ENCODE assay signal across 30 cellular contexts in genomic region chr7:93858857-93859256, GRCh38. TPM values are rescaled to one million over a fixed set of nuclear protein-coding genes. Genes with fewer than 3 reads are reported as not detected.
DNase-seq lines count a peak whose midpoint lies in the region; ATAC-seq, FAIRE-seq and TF ChIP-seq lines count a peak whose summit lies in the region.
"Had no signal": no experiment of that assay in that cellular context is flagged by ENCODE, and none has a peak within 500 bp of the region (broad histone marks: within the 10 kb centered on the region; RNA-seq: fewer than 3 reads in every experiment).

No MANE protein-coding gene starts in this region.

- peak; percentile 25 for DNase-seq in Right ventricle myocardium inferior (ENCODE audit: missing footprints)
- DNase-seq in left cardiac atrium, result no peak
- DNase-seq in A549 (ENCODE audit: low read depth in 1 of 2, low spot score in 1 of 2), result no peak
- DNase-seq in GM12878 (ENCODE audit: low read depth, low spot score), result no peak
- no peak for DNase-seq in keratinocyte (ENCODE audit: low read depth, low spot score)
- DNase-seq in natural killer cell, result no peak
- DNase-seq: ACHN; BE2C; C1 segment of cervical spinal cord; CD4-positive, alpha-beta memory T cell; CD4-positive, CD25-positive, alpha-beta regulatory T cell; CD8-positive, alpha-beta memory T cell; COR-L47; DMS 273 treated with DMSO at 0.1 percent for 48 hours; DMS153; DMS53; DMS79; DND-41; EL; GDM1 had no signal

- H3K27me3 ChIP-seq in GM12878 (replicated peaks in 1 of 2; ENCODE audit: control insufficient read depth in 2 of 2, insufficient read depth in 2 of 2, low read length in 1 of 2) (no peaks in the 10 kb centered on the region), keratinocyte (ENCODE audit: control insufficient read depth, extremely low read depth, insufficient read depth, low read length) (no peaks in the 10 kb centered on the region)
- H3K27me3 ChIP-seq: BE2C, BLaER1 had no signal

- H3K36me3 ChIP-seq in GM12878 (ENCODE audit: control insufficient read depth in 2 of 2, insufficient read depth in 2 of 2, low read length in 1 of 2), result no peaks in the 10 kb centered on the region
- H3K36me3 ChIP-seq in keratinocyte (ENCODE audit: control insufficient read depth in 2 of 2, extremely low read depth in 1 of 2, insufficient read depth in 2 of 2, low read length in 2 of 2), result no peaks in the 10 kb centered on the region
- H3K36me3 ChIP-seq: BE2C, BLaER1 had no signal

- H3K36me3 Mint-ChIP-seq in natural killer cell, result no peaks in the 10 kb centered on the region
- H3K36me3 Mint-ChIP-seq: CD14-positive monocyte; CD4-positive, alpha-beta memory T cell; CD4-positive, CD25-positive, alpha-beta regulatory T cell; CD8-positive, alpha-beta memory T cell had no signal

- 91% methylated on average over 2 of the region's 2 CpGs for WGBS in A549 (ENCODE audit: missing lambda C conversion rate)
- 36% methylated on average over 2 of the region's 2 CpGs for WGBS in GM12878 (ENCODE audit: insufficient coverage, insufficient replicate concordance, low lambda C conversion rate, missing lambda C conversion rate)

- H3K27me3 Mint-ChIP-seq in natural killer cell (ENCODE audit: low read depth in 2 of 2), result peaks cover 4 to 24% of the 10 kb centered on the region in 2 donors
- H3K27me3 Mint-ChIP-seq: CD4-positive, alpha-beta memory T cell; CD4-positive, CD25-positive, alpha-beta regulatory T cell; CD8-positive, alpha-beta memory T cell had no signal

- FAIRE-seq in A549 (lab: Jason Lieb, UNC), result no peak
- peak; percentile 13 for FAIRE-seq in GM12878 (lab: Jason Lieb, UNC)
- peak; percentile 32 for FAIRE-seq in keratinocyte (lab: Jason Lieb, UNC)
- FAIRE-seq: GM12891, GM19239 had no signal

- H3K9me3 ChIP-seq in A549, result no peaks in the 10 kb centered on the region
- H3K9me3 ChIP-seq in GM12878 (replicated peaks; ENCODE audit: control insufficient read depth, insufficient read depth, low read length), result no peaks in the 10 kb centered on the region
- H3K9me3 ChIP-seq in keratinocyte (ENCODE audit: control insufficient read depth, low read depth, low read length), result no peaks in the 10 kb centered on the region
- H3K9me3 ChIP-seq: BE2C, BLaER1 had no signal

- H4K20me1 ChIP-seq in GM12878 (ENCODE audit: control insufficient read depth, insufficient read depth) (no peaks in the 10 kb centered on the region), keratinocyte (ENCODE audit: control insufficient read depth, extremely low read depth, insufficient read depth, low read length) (no peaks in the 10 kb centered on the region)
- H4K20me1 ChIP-seq: BLaER1 had no signal

- no peaks in the 10 kb centered on the region for H3K79me2 ChIP-seq in GM12878 (ENCODE audit: control insufficient read depth, insufficient read depth, low read length)
- H3K79me2 ChIP-seq in keratinocyte (ENCODE audit: control insufficient read depth, insufficient read depth, low read length), result no peaks in the 10 kb centered on the region

- dilution Hi-C loops in keratinocyte (cut with MboI; ENCODE audit: extremely low pct_ligation_motif_present, low sequenced_read_pairs), result no loop called here

- no peak overlapping the region for H2AFZ ChIP-seq in GM12878 (ENCODE audit: control insufficient read depth, low read depth, low read length)
- no peak overlapping the region for H2AFZ ChIP-seq in keratinocyte (ENCODE audit: control insufficient read depth, low read length)

- SMC1A ChIA-PET in GM12878 (lab: Charles Lee; ENCODE audit: uncharacterized antibody, unreplicated experiment), result interaction anchor here (1.0 kb wide), 1 partner anchor 38 kb away, joined by 3 read pairs; no protein-coding TSS in a partner anchor

- intact Hi-C loops in Right ventricle myocardium inferior (cut with DNase I), result no loop called here
- intact Hi-C loops in left cardiac atrium (cut with DNase I), result no loop called here
- intact Hi-C loops in GM12878 (cut with micrococcal nuclease; ENCODE audit: unreplicated experiment), result no loop called here
- intact Hi-C loops in natural killer cell (cut with micrococcal nuclease), result no loop called here

- CTCF ChIA-PET in A549 (lab: Yijun Ruan, JAX) (no interaction called here), GM12878 (lab: Yijun Ruan, JAX) (no interaction called here)

- no peak for TF ChIP-seq RAD21 in A549 (conservative IDR thresholded peaks at IDR 0.05 in 1 of 2, IDR thresholded peaks at IDR 0.05 in 1 of 2)
- no peak for TF ChIP-seq RAD21 in GM12878 (IDR thresholded peaks at IDR 0.05; ENCODE audit: insufficient read depth, low read depth, low read length)

- H3K9me1 ChIP-seq in keratinocyte (ENCODE audit: control insufficient read depth, extremely low read depth, insufficient read depth, low read length), result no peaks in the 10 kb centered on the region

- TF ChIP-seq POLR2A in A549 (IDR thresholded peaks at IDR 0.05; ENCODE audit: low read length), result no peak
- TF ChIP-seq POLR2A in GM12878 (IDR thresholded peaks at IDR 0.05; ENCODE audit: low read depth, low read length), result no peak

- H3K9me3 Mint-ChIP-seq in natural killer cell, result no peaks in the 10 kb centered on the region
- H3K9me3 Mint-ChIP-seq: CD8-positive, alpha-beta memory T cell had no signal

- no peak overlapping the region for H3K4me3 Mint-ChIP-seq in natural killer cell
- H3K4me3 Mint-ChIP-seq: CD14-positive monocyte; CD4-positive, alpha-beta memory T cell; CD4-positive, CD25-positive, alpha-beta regulatory T cell; CD8-positive, alpha-beta memory T cell had no signal

- no TSS peak for BruUV-seq in GM12878 (replicated peaks; lab: Mats Ljungman, UMichigan)

- H3K27ac ChIP-seq in A549, result no peak overlapping the region
- H3K27ac ChIP-seq in GM12878 (ENCODE audit: control insufficient read depth, insufficient read depth), result no peak overlapping the region
- H3K27ac ChIP-seq in keratinocyte (ENCODE audit: control insufficient read depth, insufficient read depth, low read length), result no peak overlapping the region
- H3K27ac ChIP-seq: 22Rv1, BLaER1 had no signal

- no peak overlapping the region for H3K4me3 ChIP-seq in A549
- H3K4me3 ChIP-seq in GM12878, result no peak overlapping the region
- H3K4me3 ChIP-seq in keratinocyte (ENCODE audit: control insufficient read depth in 2 of 3, extremely low read depth in 1 of 3, insufficient read depth in 2 of 3, low read depth in 1 of 3, low read length in 3 of 3), result no peak overlapping the region
- H3K4me3 ChIP-seq: BLaER1 had no signal

- TF ChIP-seq CTCF in A549 (IDR thresholded peaks at IDR 0.05), result no peak
- TF ChIP-seq CTCF in GM12878 (IDR thresholded peaks at IDR 0.05 in 2 of 3, conservative IDR thresholded peaks at IDR 0.05 in 1 of 3; ENCODE audit: control insufficient read depth in 2 of 3, extremely low read depth in 1 of 3, insufficient read depth in 1 of 3, low read depth in 3 of 3, low read length in 3 of 3), result no peak
- no peak for TF ChIP-seq CTCF in keratinocyte (optimal IDR thresholded peaks at IDR 0.05 in 1 of 3, IDR thresholded peaks at IDR 0.05 in 1 of 3, conservative IDR thresholded peaks at IDR 0.05 in 1 of 3; ENCODE audit: extremely low read depth in 1 of 3, insufficient read depth in 2 of 3, low read length in 3 of 3)
- TF ChIP-seq CTCF in natural killer cell (IDR thresholded peaks at IDR 0.05), result no peak

- H3K4me2 ChIP-seq in A549, result no peak overlapping the region
- H3K4me2 ChIP-seq in GM12878 (ENCODE audit: control insufficient read depth, insufficient read depth), result no peak overlapping the region
- no peak overlapping the region for H3K4me2 ChIP-seq in keratinocyte (ENCODE audit: control insufficient read depth, extremely low read depth, insufficient read depth, low read depth, low read length)
- H3K4me2 ChIP-seq: BLaER1 had no signal

- H3K9ac ChIP-seq in GM12878 (ENCODE audit: control insufficient read depth, insufficient read depth, low read length) (no peak overlapping the region), keratinocyte (ENCODE audit: control insufficient read depth, extremely low read depth, insufficient read depth, low read length) (no peak overlapping the region)
- H3K9ac ChIP-seq: BLaER1 had no signal

- no peak for TF ChIP-seq EP300 in A549 (IDR thresholded peaks at IDR 0.05)
- no peak for TF ChIP-seq EP300 in GM12878 (IDR thresholded peaks at IDR 0.05; ENCODE audit: borderline replicate concordance in 1 of 2, control insufficient read depth in 1 of 2, low read depth in 2 of 2, low read length in 2 of 2)

- no peak overlapping the region for H3K27ac Mint-ChIP-seq in natural killer cell
- H3K27ac Mint-ChIP-seq: CD14-positive monocyte; CD4-positive, alpha-beta memory T cell; CD4-positive, CD25-positive, alpha-beta regulatory T cell; CD8-positive, alpha-beta memory T cell had no signal

- POLR2A ChIA-PET in A549 (lab: Yijun Ruan, JAX), result no interaction called here
- POLR2A ChIA-PET in GM12878 (lab: Charles Lee), result no interaction called here

- in situ Hi-C loops in GM12878 (cut with MboI), result no loop called here

- H3K4me1 Mint-ChIP-seq in natural killer cell, result no peaks in the 10 kb centered on the region
- H3K4me1 Mint-ChIP-seq: CD14-positive monocyte; CD4-positive, alpha-beta memory T cell; CD4-positive, CD25-positive, alpha-beta regulatory T cell; CD8-positive, alpha-beta memory T cell had no signal

- RAD21 ChIA-PET in GM12878 (lab: Charles Lee; ENCODE audit: unreplicated experiment), result no interaction called here

- H3K4me1 ChIP-seq in A549 (no peaks in the 10 kb centered on the region), GM12878 (ENCODE audit: control insufficient read depth, insufficient read depth, low read length) (no peaks in the 10 kb centered on the region), keratinocyte (ENCODE audit: control insufficient read depth, extremely low read depth, insufficient read depth, low read length) (peaks cover 64% of the 10 kb centered on the region)
- H3K4me1 ChIP-seq: BE2C had no signal

- no peak for ATAC-seq in Right ventricle myocardium inferior
- no peak for ATAC-seq in left cardiac atrium
- ATAC-seq in A549, result no peak
- no peak for ATAC-seq in GM12878
- ATAC-seq in natural killer cell, result no peak
- ATAC-seq in GM21619 (IDR thresholded peaks at IDR 0.05; ENCODE audit: unreplicated experiment), result no peak

RNA-seq across cellular contexts. Expression of gene TFPI2, which starts 31.7 kb away (rescaled TPM):
- total RNA-seq in Right ventricle myocardium inferior (2.4 TPM), left cardiac atrium (1 to 10 TPM; 1.1 to 3.6 TPM), GM12878 (2014; rRNA removed) (0.11 TPM in 1 of 2 replicates, not detected in the other), GM12878 (2014; rRNA removed; fragmentation: Illumina TruSeq; extraction: Trizol) (not detected in 2 replicates), GM12878 (2021) (0.28 TPM in 1 of 2 replicates, not detected in the other), natural killer cell (not detected)
- polyA plus RNA-seq in A549 (2011; rRNA removed) (128 and 172 TPM in 2 replicates), A549 (2017; fragmentation: RNase III; extraction: RNeasy Plus Mini Kit Qiagen cat#74134 plus additional on column Dnase treatment) (156 to 182 TPM (median 163 TPM) in 3 replicates), GM12878 (2011; rRNA removed) (1.1 TPM in 2 replicates), GM12878 (2014; fragmentation: Illumina TruSeq; extraction: Trizol) (not detected in 2 replicates), GM12878 (2014; fragmentation: Nextera tagmentation; extraction: Ambion mirVana) (under 1 TPM in 1 of 2 experiments, not detected in 1; 0.07 TPM), GM12878 (2014; rRNA removed) (0.27 TPM in 1 of 2 replicates, not detected in the other), GM12878 (2016; fragmentation: Nextera tagmentation; extraction: Ambion mirVana) (under 1 TPM; 0.31 to 0.52 TPM), keratinocyte (46.0 to 138 TPM (median 87.2 TPM) in 3 replicates)
- 199 and 224 TPM in 2 replicates for polyA plus RNA-seq in A549 (2012; cell fraction: cytosol; rRNA removed)
- polyA plus RNA-seq in A549 (2012; cell fraction: nucleus; rRNA removed), result 139 and 305 TPM in 2 replicates
- polyA minus RNA-seq in A549 (2011; rRNA and poly(A)+ RNA removed), result 56.3 and 65.3 TPM in 2 replicates
- total RNA-seq in GM12878 (2013; cell fraction: nucleolus; rRNA removed), result 2.0 and 2.2 TPM in 2 replicates
- polyA plus RNA-seq in GM12878 (2011; ENCODE audit: low read depth), result 0.35 TPM
- polyA plus RNA-seq in GM12878 (2011; cell fraction: cytosol; rRNA removed), result 0.43 and 1.9 TPM in 2 replicates
- polyA plus RNA-seq in GM12878 (2011; cell fraction: nucleus; rRNA removed), result 0.64 and 1.4 TPM in 2 replicates
- polyA plus RNA-seq in GM12878 (2012), result 0.37 and 0.55 TPM in 2 replicates
- polyA minus RNA-seq in GM12878 (2011; rRNA and poly(A)+ RNA removed), result 0.29 and 0.57 TPM in 2 replicates
- not detected in 2 replicates for polyA minus RNA-seq in GM12878 (2011; cell fraction: cytosol; rRNA and poly(A)+ RNA removed)
- polyA minus RNA-seq in GM12878 (2011; cell fraction: nucleus; rRNA and poly(A)+ RNA removed), result 0.73 TPM in 1 of 2 replicates, not detected in the other
- polyA plus RNA-seq in keratinocyte (2011; ENCODE audit: low read depth), result 1.4 TPM
- polyA plus RNA-seq in keratinocyte (2011; cell fraction: cytosol; rRNA removed), result 47.5 and 74.1 TPM in 2 replicates
- polyA plus RNA-seq in keratinocyte (2011; cell fraction: nucleus; rRNA removed), result 60.6 and 69.1 TPM in 2 replicates
- 1.7 and 125 TPM in 2 replicates for polyA plus RNA-seq in keratinocyte (2012; ENCODE audit: low replicate concordance)
- polyA minus RNA-seq in keratinocyte, result 23.6 to 72.7 TPM (median 30.3 TPM) in 3 replicates
- 42.0 TPM for polyA minus RNA-seq in keratinocyte (2011; cell fraction: cytosol; rRNA and poly(A)+ RNA removed)
- polyA minus RNA-seq in keratinocyte (2011; cell fraction: nucleus; rRNA and poly(A)+ RNA removed), result 33.7 and 34.1 TPM in 2 replicates
- total RNA-seq: CD4-positive, alpha-beta memory T cell; CD8-positive, alpha-beta memory T cell; G401 had no signal
- polyA plus RNA-seq: CD14-positive monocyte; CD4-positive, alpha-beta memory T cell; CD4-positive, CD25-positive, alpha-beta regulatory T cell; CD8-positive, alpha-beta memory T cell had no signal

RNA-seq across cellular contexts. Expression of gene GNGT1, which starts 47.5 kb away (rescaled TPM):
- total RNA-seq in Right ventricle myocardium inferior (not detected), left cardiac atrium (not detected), GM12878 (2014; rRNA removed) (not detected in 2 replicates), GM12878 (2014; rRNA removed; fragmentation: Illumina TruSeq; extraction: Trizol) (not detected in 2 replicates), GM12878 (2021) (not detected in 2 replicates), natural killer cell (not detected)
- polyA plus RNA-seq in A549 (2011; rRNA removed) (not detected in 2 replicates), A549 (2017; fragmentation: RNase III; extraction: RNeasy Plus Mini Kit Qiagen cat#74134 plus additional on column Dnase treatment) (not detected in 3 replicates), GM12878 (2011; rRNA removed) (not detected in 2 replicates), GM12878 (2014; fragmentation: Illumina TruSeq; extraction: Trizol) (not detected in 2 replicates), GM12878 (2014; fragmentation: Nextera tagmentation; extraction: Ambion mirVana) (not detected), GM12878 (2014; rRNA removed) (not detected in 2 replicates), GM12878 (2016; fragmentation: Nextera tagmentation; extraction: Ambion mirVana) (not detected), keratinocyte (not detected in 3 replicates)
- not detected in 2 replicates for polyA plus RNA-seq in A549 (2012; cell fraction: cytosol; rRNA removed)
- polyA plus RNA-seq in A549 (2012; cell fraction: nucleus; rRNA removed), result not detected in 2 replicates
- polyA minus RNA-seq in A549 (2011; rRNA and poly(A)+ RNA removed), result not detected in 2 replicates
- not detected in 2 replicates for total RNA-seq in GM12878 (2013; cell fraction: nucleolus; rRNA removed)
- polyA plus RNA-seq in GM12878 (2011; ENCODE audit: low read depth), result not detected
- polyA plus RNA-seq in GM12878 (2011; cell fraction: cytosol; rRNA removed), result not detected in 2 replicates
- not detected in 2 replicates for polyA plus RNA-seq in GM12878 (2011; cell fraction: nucleus; rRNA removed)
- polyA plus RNA-seq in GM12878 (2012), result not detected in 2 replicates
- polyA minus RNA-seq in GM12878 (2011; rRNA and poly(A)+ RNA removed), result not detected in 2 replicates
- polyA minus RNA-seq in GM12878 (2011; cell fraction: cytosol; rRNA and poly(A)+ RNA removed), result not detected in 2 replicates
- polyA minus RNA-seq in GM12878 (2011; cell fraction: nucleus; rRNA and poly(A)+ RNA removed), result not detected in 2 replicates
- polyA plus RNA-seq in keratinocyte (2011; ENCODE audit: low read depth), result not detected
- polyA plus RNA-seq in keratinocyte (2011; cell fraction: cytosol; rRNA removed), result not detected in 2 replicates
- not detected in 2 replicates for polyA plus RNA-seq in keratinocyte (2011; cell fraction: nucleus; rRNA removed)
- polyA plus RNA-seq in keratinocyte (2012; ENCODE audit: low replicate concordance), result not detected in 2 replicates
- polyA minus RNA-seq in keratinocyte, result not detected in 3 replicates
- not detected for polyA minus RNA-seq in keratinocyte (2011; cell fraction: cytosol; rRNA and poly(A)+ RNA removed)
- not detected in 2 replicates for polyA minus RNA-seq in keratinocyte (2011; cell fraction: nucleus; rRNA and poly(A)+ RNA removed)
- total RNA-seq: A673; CD4-positive, alpha-beta memory T cell; CD4-positive, CD25-positive, alpha-beta regulatory T cell; CD8-positive, alpha-beta memory T cell; Daoy; G401 had no signal
- polyA plus RNA-seq: AG04450; CD14-positive monocyte; CD4-positive, alpha-beta memory T cell; CD4-positive, CD25-positive, alpha-beta regulatory T cell; CD8-positive, alpha-beta memory T cell had no signal
